ENCODE assay signal across 10 cellular contexts in genomic region chr1:201896951-201897391, GRCh38. TPM values are rescaled to one million over a fixed set of nuclear protein-coding genes. Genes with fewer than 3 reads are reported as not detected.
DNase-seq lines count a peak whose midpoint lies in the region; ATAC-seq and TF ChIP-seq lines count a peak whose summit lies in the region.
"Had no signal": no experiment of that assay in that cellular context is flagged by ENCODE, and none has a peak within 500 bp of the region (broad histone marks: within the 10 kb centered on the region; RNA-seq: fewer than 3 reads in every experiment).

No MANE protein-coding gene starts in this region.

- DNase-seq in DMS 273 (lab: John Stamatoyannopoulos, UW; ENCODE audit: unreplicated experiment) (peak; percentile 65), DMS 273 treated with DMSO at 0.1 percent for 48 hours (lab: John Stamatoyannopoulos, UW) (no peak), astrocyte of the hippocampus (ENCODE audit: low read depth, low spot score) (peak; percentile 79), left ventricle myocardium inferior (peak; percentile 58), tibial artery (peak; percentile 70 to 93), RWPE1 (ENCODE audit: low spot score) (no peak), NCI-H2029 treated with DMSO at 0.1 percent for 48 hours (lab: John Stamatoyannopoulos, UW) (no peak)
- DNase-seq: activated B cell treated with CpG ODN at 0.5 μM for 24 hours had no signal

- H3K36me3 ChIP-seq in left ventricle myocardium inferior = no peaks in the 10 kb centered on the region
- H3K36me3 ChIP-seq in tibial artery = peaks cover 37 to 44% (median 39%) of the 10 kb centered on the region in 3 donors

- ATAC-seq in HG03108 (IDR thresholded peaks at IDR 0.05; ENCODE audit: unreplicated experiment) = no peak

- intact Hi-C loops in left ventricle myocardium inferior (cut with micrococcal nuclease) = loop anchor here (5.0 kb wide), 1 partner anchor 75 kb away; no protein-coding TSS in a partner anchor
- intact Hi-C loops in tibial artery (cut with DNase I; ENCODE audit: low total_unique reads) = loop anchor here (5.0 kb wide), 2 partner anchors 45 to 75 kb away; no protein-coding TSS in a partner anchor

- H3K9me3 ChIP-seq in left ventricle myocardium inferior (replicated peaks) = no peaks in the 10 kb centered on the region
- no peaks in the 10 kb centered on the region for H3K9me3 ChIP-seq in tibial artery

- CTCF ChIA-PET in RWPE1 (lab: Yijun Ruan, JAX) = interaction anchor here (0.7 to 9.3 kb wide), 19 partner anchors 8 to 381 kb away, joined by 3 to 162 read pairs (median 14); partner anchors contain the start of genes IPO9 and LMOD1

- H3K4me3 ChIP-seq in left ventricle myocardium inferior (no peak overlapping the region), tibial artery (no peak overlapping the region)

- H3K27ac ChIP-seq in left ventricle myocardium inferior (replicated peaks) (peak overlapping the region; percentile 73), tibial artery (peak overlapping the region; percentile 76 to 95), RWPE1 (no peak overlapping the region)
- H3K27ac ChIP-seq: 22Rv1 had no signal

- H3K27me3 ChIP-seq in left ventricle myocardium inferior (ENCODE audit: low read depth) = no peaks in the 10 kb centered on the region
- no peaks in the 10 kb centered on the region for H3K27me3 ChIP-seq in tibial artery

- no peak for TF ChIP-seq CTCF in left ventricle myocardium inferior (IDR thresholded peaks at IDR 0.05; ENCODE audit: borderline replicate concordance)
- TF ChIP-seq CTCF in tibial artery (IDR thresholded peaks at IDR 0.05) = no peak
- TF ChIP-seq CTCF in RWPE1 (conservative IDR thresholded peaks at IDR 0.05; ENCODE audit: low read depth) = no peak

- H3K4me1 ChIP-seq in left ventricle myocardium inferior (peaks cover 27% of the 10 kb centered on the region), tibial artery (peaks cover 0 to 97% (median 74%) of the 10 kb centered on the region in 4 donors)

- POLR2A ChIA-PET in RWPE1 (lab: Yijun Ruan, JAX; ENCODE audit: low non-redundant PET) = interaction anchor here (1.0 kb wide), 1 partner anchor 57 kb away, joined by 4 read pairs; no protein-coding TSS in a partner anchor

RNA-seq across cellular contexts. Expression of gene SHISA4, which starts 8.3 kb away (rescaled TPM):
- total RNA-seq in left ventricle myocardium inferior = 191 TPM

RNA-seq across cellular contexts. Expression of gene LMOD1, which starts 49.4 kb away (rescaled TPM):
- total RNA-seq in left ventricle myocardium inferior = 9.2 TPM
- total RNA-seq: activated B cell treated with CpG ODN at 0.5 μM for 24 hours had no signal

RNA-seq across cellular contexts. Expression of gene TIMM17A, which starts 58.3 kb away (rescaled TPM):
- total RNA-seq in left ventricle myocardium inferior = 87.5 TPM

Comparison
In these comparisons a context has a peak if more than half of its experiments do, and no peak if none do; other contexts are left out.
1. DNase-seq: peak in DMS 273 (single experiment), astrocyte of the hippocampus (single experiment), left ventricle myocardium inferior (single experiment) and tibial artery (2 of 2); none in DMS 273 treated with DMSO at 0.1 percent for 48 hours (single experiment), RWPE1 (single experiment) and NCI-H2029 treated with DMSO at 0.1 percent for 48 hours (single experiment).